In genomic region chr4:110678517-110678916, GRCh38 we compare ENCODE assay signal across 1 cellular context.
TF ChIP-seq lines count a peak whose summit lies in the region.

No MANE protein-coding gene starts in this region.

TF ChIP-seq in GM23338, 12 proteins besides CTCF, POLR2A, EP300 and RAD21:
- TF ChIP-seq ZNF462 (CRISPR knock-in tag; IDR thresholded peaks at IDR 0.05), result no peak
